ENCODE assay signal across 8 cellular contexts in genomic region chr15:42736178-42736792, GRCh38. TPM values are rescaled to one million over a fixed set of nuclear protein-coding genes. Genes with fewer than 3 reads are reported as not detected.
DNase-seq lines count a peak whose midpoint lies in the region; ATAC-seq, FAIRE-seq and TF ChIP-seq lines count a peak whose summit lies in the region.

No MANE protein-coding gene starts in this region.

- peak; percentile 28 for ATAC-seq in GM21576 (IDR thresholded peaks at IDR 0.05; ENCODE audit: unreplicated experiment)

- H2AFZ ChIP-seq in astrocyte (ENCODE audit: low read depth, low read length) = peak overlapping the region; percentile 97

- H3K9me3 ChIP-seq in ES-I3 (ENCODE audit: control insufficient read depth, insufficient read depth, low read length) = no peaks in the 10 kb centered on the region
- no peaks in the 10 kb centered on the region for H3K9me3 ChIP-seq in MG63
- H3K9me3 ChIP-seq in astrocyte (ENCODE audit: insufficient read depth, low read depth, low read length) = no peaks in the 10 kb centered on the region

- peak overlapping the region; percentile 59 for H3K27ac ChIP-seq in astrocyte (ENCODE audit: low read depth, low read length)

- peaks cover 5% of the 10 kb centered on the region for H3K36me3 ChIP-seq in ES-I3 (ENCODE audit: insufficient read depth, low read length)
- peaks cover 21% of the 10 kb centered on the region for H3K36me3 ChIP-seq in MG63
- peaks cover 10% of the 10 kb centered on the region for H3K36me3 ChIP-seq in astrocyte (ENCODE audit: insufficient read depth, low read length)

- H3K4me2 ChIP-seq in astrocyte (ENCODE audit: low read length) = peak overlapping the region; percentile 94

- no peak for FAIRE-seq in astrocyte (lab: Jason Lieb, UNC)

- peaks cover 23% of the 10 kb centered on the region for H4K20me1 ChIP-seq in astrocyte (ENCODE audit: insufficient read depth, low read length)

- H3K4me3 ChIP-seq in MG63 (peak overlapping the region; percentile 65), astrocyte (ENCODE audit: insufficient read depth, low read depth, low read length) (peak overlapping the region; percentile 83)

- no peak overlapping the region for H3K27ac Mint-ChIP-seq in astrocyte (ENCODE audit: unreplicated experiment)

- no peaks in the 10 kb centered on the region for H3K4me1 ChIP-seq in ES-I3 (ENCODE audit: insufficient read depth, low read length)
- peaks cover 10% of the 10 kb centered on the region for H3K4me1 ChIP-seq in astrocyte (ENCODE audit: insufficient read depth, low read length)

- H3K9ac ChIP-seq in ES-I3 (ENCODE audit: low read depth, low read length) (peak overlapping the region; percentile 62), astrocyte (ENCODE audit: low read length) (peak overlapping the region; percentile 90)

- H3K27me3 ChIP-seq in MG63 = no peaks in the 10 kb centered on the region
- no peaks in the 10 kb centered on the region for H3K27me3 ChIP-seq in astrocyte (ENCODE audit: insufficient read depth, low read length)

- H3K27me3 Mint-ChIP-seq in astrocyte (ENCODE audit: low read depth, unreplicated experiment) = no peaks in the 10 kb centered on the region

- H3K79me2 ChIP-seq in astrocyte (ENCODE audit: insufficient read depth, low read length) = peaks cover 15% of the 10 kb centered on the region

- peaks cover 11% of the 10 kb centered on the region for H3K36me3 Mint-ChIP-seq in astrocyte (ENCODE audit: low read depth, unreplicated experiment)

- H3K4me1 Mint-ChIP-seq in astrocyte (ENCODE audit: low read depth, unreplicated experiment) = no peaks in the 10 kb centered on the region

- DNase-seq in MG63 (no peak), astrocyte (ENCODE audit: low read depth) (no peak), iPS-NIHi11 (ENCODE audit: low spot score) (peak; percentile 75), Kasumi-1 (lab: John Stamatoyannopoulos, UW) (no peak), DMS114 treated with DMSO at 0.1 percent for 48 hours (lab: John Stamatoyannopoulos, UW; ENCODE audit: unreplicated experiment) (no peak)
- DNase-seq in stimulated activated CD8-positive, alpha-beta memory T cell treated with anti-CD3 and anti-CD28 coated beads, Interleukin-12 subunit alpha, Interleukin-12 subunit beta, amount 100 ng/mL, for 4 hours (ENCODE audit: low read depth) = peak; percentile 6

- TF ChIP-seq CTCF in astrocyte (IDR thresholded peaks at IDR 0.05; ENCODE audit: insufficient read depth, low read depth, low read length) = no peak

- peak overlapping the region; percentile 84 for H3K4me3 Mint-ChIP-seq in astrocyte (ENCODE audit: unreplicated experiment)

- H3K9me3 Mint-ChIP-seq in astrocyte (ENCODE audit: unreplicated experiment) = no peaks in the 10 kb centered on the region

RNA-seq across cellular contexts. Expression of gene CDAN1, which starts 0.6 kb away (rescaled TPM):
- total RNA-seq in MG63 (2014; rRNA removed; shearing (Covaris generic); ENCODE audit: low replicate concordance) = 7.9 and 9.5 TPM in 2 replicates
- 10.7 and 14.6 TPM in 2 replicates for total RNA-seq in astrocyte

Comparison
In these comparisons a context has a peak if more than half of its experiments do, and no peak if none do; other contexts are left out.
1. DNase-seq: peak in iPS-NIHi11 (single experiment) and stimulated activated CD8-positive, alpha-beta memory T cell treated with anti-CD3 and anti-CD28 coated beads, Interleukin-12 subunit alpha, Interleukin-12 subunit beta, amount 100 ng/mL, for 4 hours (single experiment); none in MG63 (single experiment), astrocyte (single experiment), Kasumi-1 (0 of 2) and DMS114 treated with DMSO at 0.1 percent for 48 hours (single experiment).